In genomic region chr1:161523041-161523816, GRCh38 we compare ENCODE assay signal across 9 cellular contexts. TPM values are rescaled to one million over a fixed set of nuclear protein-coding genes. Genes with fewer than 3 reads are reported as not detected.
DNase-seq lines count a peak whose midpoint lies in the region; ATAC-seq lines count a peak whose summit lies in the region.
"Not testable (repeated sequence)": the region's sequence is repeated elsewhere in the genome, so short reads cannot be mapped to it uniquely, and the experiment has no call there.
"Had no signal": no experiment of that assay in that cellular context is flagged by ENCODE, and none has a peak within 500 bp of the region (broad histone marks: within the 10 kb centered on the region; RNA-seq: fewer than 3 reads in every experiment).

No MANE protein-coding gene starts in this region.

- peaks cover 0 to 14% of the 10 kb centered on the region in 2 donors for H3K36me3 Mint-ChIP-seq in CD4-positive, alpha-beta memory T cell
- not testable (repeated sequence) for H3K36me3 Mint-ChIP-seq in T-helper 2 cell treated with Interferon-gamma antibody and Interleukin-4, amounts not matched to agents 5 μg/mL and 100 μg/mL, for 36 hours (ENCODE audit: low read depth); activated naive CD8-positive, alpha-beta T cell treated with anti-CD3 and anti-CD28 coated beads, Interleukin-2, amount 10 ng/mL, durations not matched to agents 7 days and 5 days
- H3K36me3 Mint-ChIP-seq in stimulated activated effector memory CD8-positive, alpha-beta T cell treated with anti-CD3 and anti-CD28 coated beads, Interleukin-12 subunit alpha, Interleukin-12 subunit beta, amount 100 ng/mL, for 72 hours = peaks cover 20% of the 10 kb centered on the region

- not testable (repeated sequence) for DNase-seq in CD4-positive, alpha-beta memory T cell; T-helper 2 cell treated with Interferon-gamma antibody and Interleukin-4, amounts not matched to agents 5 μg/mL and 100 μg/mL, for 36 hours (ENCODE audit: low spot score); activated naive CD8-positive, alpha-beta T cell treated with anti-CD3 and anti-CD28 coated beads, Interleukin-2, amount 10 ng/mL, durations not matched to agents 7 days and 5 days; Right ventricle myocardium inferior (ENCODE audit: missing footprints)
- DNase-seq in H7 (peak; percentile 38), myocyte (ENCODE audit: low read depth) (peak; percentile 25)
- DNase-seq in stimulated activated effector memory CD8-positive, alpha-beta T cell treated with anti-CD3 and anti-CD28 coated beads, Interleukin-12 subunit alpha, Interleukin-12 subunit beta, amount 100 ng/mL, for 72 hours (ENCODE audit: low spot score in 2 of 2) = peak in 1 of 2 donors; percentile 45

- not testable (repeated sequence) for H3K27me3 Mint-ChIP-seq in CD4-positive, alpha-beta memory T cell
- peaks cover 44% of the 10 kb centered on the region for H3K27me3 Mint-ChIP-seq in T-helper 2 cell treated with Interferon-gamma antibody and Interleukin-4, amounts not matched to agents 5 μg/mL and 100 μg/mL, for 36 hours (ENCODE audit: low read depth)
- peaks cover 14% of the 10 kb centered on the region for H3K27me3 Mint-ChIP-seq in activated naive CD8-positive, alpha-beta T cell treated with anti-CD3 and anti-CD28 coated beads, Interleukin-2, amount 10 ng/mL, durations not matched to agents 7 days and 5 days

- peak overlapping the region; percentile 83 to 96 (median 90) for H3K4me3 Mint-ChIP-seq in CD4-positive, alpha-beta memory T cell
- peak overlapping the region; percentile 86 for H3K4me3 Mint-ChIP-seq in T-helper 2 cell treated with Interferon-gamma antibody and Interleukin-4, amounts not matched to agents 5 μg/mL and 100 μg/mL, for 36 hours
- H3K4me3 Mint-ChIP-seq in activated naive CD8-positive, alpha-beta T cell treated with anti-CD3 and anti-CD28 coated beads, Interleukin-2, amount 10 ng/mL, durations not matched to agents 7 days and 5 days = peak overlapping the region; percentile 86
- peak overlapping the region; percentile 74 for H3K4me3 Mint-ChIP-seq in stimulated activated effector memory CD8-positive, alpha-beta T cell treated with anti-CD3 and anti-CD28 coated beads, Interleukin-12 subunit alpha, Interleukin-12 subunit beta, amount 100 ng/mL, for 72 hours

- not testable (repeated sequence) for H3K27ac ChIP-seq in CD4-positive, alpha-beta memory T cell (ENCODE audit: low read depth, low read length); HUES6 (ENCODE audit: low read depth, low read length)

- H3K36me3 ChIP-seq in CD4-positive, alpha-beta memory T cell (ENCODE audit: insufficient read depth, low read length); H7 (replicated peaks; ENCODE audit: control insufficient read depth, insufficient read depth, low read length); HUES6 (ENCODE audit: control insufficient read depth, insufficient read depth, low read length): not testable (repeated sequence)

- ATAC-seq in activated naive CD8-positive, alpha-beta T cell treated with anti-CD3 and anti-CD28 coated beads, Interleukin-2, amount 10 ng/mL, durations not matched to agents 7 days and 5 days (ENCODE audit: low read depth); stimulated activated effector memory CD8-positive, alpha-beta T cell treated with anti-CD3 and anti-CD28 coated beads, Interleukin-12 subunit alpha, Interleukin-12 subunit beta, amount 100 ng/mL, for 72 hours: not testable (repeated sequence)
- ATAC-seq in Right ventricle myocardium inferior = peak; percentile 11

- not testable (repeated sequence) for H3K9me3 Mint-ChIP-seq in CD4-positive, alpha-beta memory T cell; T-helper 2 cell treated with Interferon-gamma antibody and Interleukin-4, amounts not matched to agents 5 μg/mL and 100 μg/mL, for 36 hours; activated naive CD8-positive, alpha-beta T cell treated with anti-CD3 and anti-CD28 coated beads, Interleukin-2, amount 10 ng/mL, durations not matched to agents 7 days and 5 days; stimulated activated effector memory CD8-positive, alpha-beta T cell treated with anti-CD3 and anti-CD28 coated beads, Interleukin-12 subunit alpha, Interleukin-12 subunit beta, amount 100 ng/mL, for 72 hours

- H3K9ac ChIP-seq in HUES6 (ENCODE audit: low read length) = not testable (repeated sequence)

- H3K9me3 ChIP-seq in CD4-positive, alpha-beta memory T cell (ENCODE audit: control insufficient read depth in 1 of 2, low read length in 2 of 2); HUES6 (ENCODE audit: control insufficient read depth, insufficient read depth, low read depth, low read length): not testable (repeated sequence)

- POLR2A ChIA-PET in CD4-positive, alpha-beta memory T cell (lab: Charles Lee; ENCODE audit: partially characterized antibody) = interaction anchor here (1.1 to 1.5 kb wide), 4 partner anchors 15 to 203 kb away, joined by 3 to 8 read pairs (median 3); no protein-coding TSS in a partner anchor
- POLR2A ChIA-PET in activated naive CD8-positive, alpha-beta T cell treated with anti-CD3 and anti-CD28 coated beads, Interleukin-2, amount 10 ng/mL, durations not matched to agents 7 days and 5 days (lab: Charles Lee) = interaction anchor here (0.7 kb wide), 1 partner anchor 215 kb away, joined by 3 read pairs; no protein-coding TSS in a partner anchor

- CTCF ChIA-PET in CD4-positive, alpha-beta memory T cell (lab: Charles Lee; ENCODE audit: partially characterized antibody) = interaction anchor here (1.2 to 1.3 kb wide), 2 partner anchors 207 to 226 kb away, joined by 3 read pairs; partner anchors contain the start of gene DUSP12

- H3K4me3 ChIP-seq in CD4-positive, alpha-beta memory T cell (ENCODE audit: low read length in 2 of 2) = not testable (repeated sequence)
- H3K4me3 ChIP-seq in H7 (ENCODE audit: insufficient read depth, low read depth, low read length) = peak overlapping the region; percentile 77
- H3K4me3 ChIP-seq in HUES6 (ENCODE audit: low read depth, low read length) = peak overlapping the region; percentile 83

- H3K4me1 ChIP-seq in CD4-positive, alpha-beta memory T cell (ENCODE audit: insufficient read depth, low read length); HUES6 (ENCODE audit: control insufficient read depth, insufficient read depth, low read length): not testable (repeated sequence)

- intact Hi-C loops in CD4-positive, alpha-beta memory T cell (cut with micrococcal nuclease) = loop anchor here (1.0 to 10.0 kb wide), 3 partner anchors 8 to 128 kb away; no protein-coding TSS in a partner anchor
- intact Hi-C loops in Right ventricle myocardium inferior (cut with DNase I) = not testable (repeated sequence)

- peak overlapping the region in 6 of 7 donors; percentile 52 to 100 (median 94) for H3K27ac Mint-ChIP-seq in CD4-positive, alpha-beta memory T cell
- H3K27ac Mint-ChIP-seq in T-helper 2 cell treated with Interferon-gamma antibody and Interleukin-4, amounts not matched to agents 5 μg/mL and 100 μg/mL, for 36 hours = peak overlapping the region; percentile 79
- peak overlapping the region; percentile 78 for H3K27ac Mint-ChIP-seq in activated naive CD8-positive, alpha-beta T cell treated with anti-CD3 and anti-CD28 coated beads, Interleukin-2, amount 10 ng/mL, durations not matched to agents 7 days and 5 days
- H3K27ac Mint-ChIP-seq in stimulated activated effector memory CD8-positive, alpha-beta T cell treated with anti-CD3 and anti-CD28 coated beads, Interleukin-12 subunit alpha, Interleukin-12 subunit beta, amount 100 ng/mL, for 72 hours = peak overlapping the region; percentile 99

- H3K4me1 Mint-ChIP-seq in CD4-positive, alpha-beta memory T cell = peaks cover 0 to 21% (median 2%) of the 10 kb centered on the region in 4 donors
- peaks cover 10% of the 10 kb centered on the region for H3K4me1 Mint-ChIP-seq in T-helper 2 cell treated with Interferon-gamma antibody and Interleukin-4, amounts not matched to agents 5 μg/mL and 100 μg/mL, for 36 hours (ENCODE audit: low read depth)
- H3K4me1 Mint-ChIP-seq in activated naive CD8-positive, alpha-beta T cell treated with anti-CD3 and anti-CD28 coated beads, Interleukin-2, amount 10 ng/mL, durations not matched to agents 7 days and 5 days = not testable (repeated sequence)
- peaks cover 16% of the 10 kb centered on the region for H3K4me1 Mint-ChIP-seq in stimulated activated effector memory CD8-positive, alpha-beta T cell treated with anti-CD3 and anti-CD28 coated beads, Interleukin-12 subunit alpha, Interleukin-12 subunit beta, amount 100 ng/mL, for 72 hours

- H3K27me3 ChIP-seq in CD4-positive, alpha-beta memory T cell (ENCODE audit: insufficient read depth, low read length) = not testable (repeated sequence)
- H3K27me3 ChIP-seq in H7 (ENCODE audit: control insufficient read depth, insufficient read depth, low read length) (peaks cover 36% of the 10 kb centered on the region), HUES6 (ENCODE audit: control insufficient read depth, insufficient read depth, low read length) (peaks cover 39% of the 10 kb centered on the region)

RNA-seq across cellular contexts. Expression of gene HSPA6, which starts 1.1 kb away (rescaled TPM):
- 1 to 10 TPM; 2.4 TPM for total RNA-seq in CD4-positive, alpha-beta memory T cell
- under 1 TPM in 1 of 2 donors, not detected in 1; 0.09 TPM for polyA plus RNA-seq in CD4-positive, alpha-beta memory T cell
- total RNA-seq in H7 (2014; rRNA removed; shearing (Covaris generic)) = 0.04 TPM in 1 of 2 replicates, not detected in the other
- 1 to 10 TPM; 1.2 to 1.4 TPM for total RNA-seq in activated naive CD8-positive, alpha-beta T cell treated with anti-CD3 and anti-CD28 coated beads, Interleukin-2, amount 10 ng/mL, durations not matched to agents 7 days and 5 days
- 1.1 TPM for total RNA-seq in Right ventricle myocardium inferior
- total RNA-seq in myocyte = not detected in 2 replicates
- polyA plus RNA-seq in myocyte (2012) = 0.04 TPM

RNA-seq across cellular contexts. Expression of gene FCGR2A, which starts 18.0 kb away (rescaled TPM):
- 1 to 10 TPM; 1.0 to 1.9 TPM for total RNA-seq in CD4-positive, alpha-beta memory T cell
- not detected for polyA plus RNA-seq in CD4-positive, alpha-beta memory T cell
- not detected in 2 replicates for total RNA-seq in H7 (2014; rRNA removed; shearing (Covaris generic))
- 1 to 10 TPM; 1.3 to 2.4 TPM for total RNA-seq in activated naive CD8-positive, alpha-beta T cell treated with anti-CD3 and anti-CD28 coated beads, Interleukin-2, amount 10 ng/mL, durations not matched to agents 7 days and 5 days
- total RNA-seq in Right ventricle myocardium inferior (22.1 TPM), myocyte (not detected in 2 replicates)
- polyA plus RNA-seq in myocyte (2012) = not detected
- total RNA-seq: T-helper 1 cell treated with Interleukin-12 subunit alpha and Interleukin-12 subunit beta and Interleukin-4 antibody, amounts not matched to agents 30 ng/mL and 1 ng/mL, for 36 hours had no signal

RNA-seq across cellular contexts. Expression of gene FCGR3A, which starts 26.4 kb away (rescaled TPM):
- 1 to 10 TPM in 1 of 2 experiments, under 1 TPM in 1; 0.81 to 2.1 TPM for total RNA-seq in CD4-positive, alpha-beta memory T cell
- under 1 TPM in 1 of 2 donors, not detected in 1; 0.14 TPM for polyA plus RNA-seq in CD4-positive, alpha-beta memory T cell
- total RNA-seq in H7 (2014; rRNA removed; shearing (Covaris generic)) = not detected in 2 replicates
- total RNA-seq in activated naive CD8-positive, alpha-beta T cell treated with anti-CD3 and anti-CD28 coated beads, Interleukin-2, amount 10 ng/mL, durations not matched to agents 7 days and 5 days = 1 to 10 TPM; 1.9 to 2.3 TPM
- total RNA-seq in Right ventricle myocardium inferior (31.4 TPM), myocyte (not detected in 2 replicates)
- not detected for polyA plus RNA-seq in myocyte (2012)
- total RNA-seq: T-helper 1 cell treated with Interleukin-12 subunit alpha and Interleukin-12 subunit beta and Interleukin-4 antibody, amounts not matched to agents 30 ng/mL and 1 ng/mL, for 36 hours had no signal
